In the genomic region with DNA sequence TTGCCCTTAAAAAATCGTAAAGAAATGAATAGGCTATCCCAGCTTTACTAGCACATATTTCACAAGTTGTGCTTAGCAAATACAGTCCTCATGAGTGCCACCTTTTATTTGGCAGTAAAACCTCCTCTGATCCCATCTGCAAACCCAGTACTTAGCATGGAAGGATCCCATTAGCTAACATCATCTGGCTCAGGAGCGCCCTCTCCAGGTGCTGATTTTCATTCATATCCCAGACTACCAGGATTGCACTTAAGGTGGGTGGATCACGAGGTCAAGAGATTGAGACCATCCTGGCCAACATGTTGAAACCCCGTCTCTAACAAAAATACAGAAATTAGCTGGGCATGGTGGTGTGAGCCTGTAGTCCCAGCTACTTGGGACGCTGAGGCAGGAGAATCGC, we compare ENCODE assay signal across 13 cellular contexts.
DNase-seq lines count a peak whose midpoint lies in the region; ATAC-seq, FAIRE-seq and TF ChIP-seq lines count a peak whose summit lies in the region.
"Had no signal": no experiment of that assay in that cellular context is flagged by ENCODE, and none has a peak within 500 bp of the region (broad histone marks: within the 10 kb centered on the region; RNA-seq: fewer than 3 reads in every experiment).

No MANE protein-coding gene starts in this region.

- POLR2A ChIA-PET in H1 (lab: Charles Lee; ENCODE audit: partially characterized antibody): no interaction called here

- TF ChIP-seq EP300 in H1 (IDR thresholded peaks at IDR 0.05; ENCODE audit: borderline replicate concordance in 1 of 2, low read depth in 2 of 2, low read length in 2 of 2): no peak

- no peak overlapping the region for H3K27ac ChIP-seq in H1 (ENCODE audit: low read depth, low read length)
- H3K27ac ChIP-seq in vagina: no peak overlapping the region
- H3K27ac ChIP-seq: body of pancreas had no signal

- no peaks in the 10 kb centered on the region for H4K20me1 ChIP-seq in H1 (replicated peaks in 1 of 2; ENCODE audit: control insufficient read depth in 1 of 2, insufficient read depth in 2 of 2, low read length in 2 of 2)

- no peaks in the 10 kb centered on the region for H3K23me2 ChIP-seq in H1 (ENCODE audit: low read depth, low read length)

- intact Hi-C loops in vagina (cut with DNase I): no loop called here

- no peak overlapping the region for H3K56ac ChIP-seq in H1 (replicated peaks; ENCODE audit: insufficient read length, low read depth, low read length)

- DNase-seq in AML-193 (lab: John Stamatoyannopoulos, UW): peak; percentile 7 to 8
- DNase-seq in ELR (ENCODE audit: low read depth): peak; percentile 13
- peak; percentile 27 for DNase-seq in NAMALWA (ENCODE audit: low spot score)
- DNase-seq in H1 (ENCODE audit: low read depth in 1 of 2, low spot score in 2 of 2): peak in 1 of 2 experiments; percentile 89
- DNase-seq in vagina (ENCODE audit: extremely low spot score in 2 of 2): no peak
- DNase-seq: activated T-cell treated with anti-CD3 and anti-CD28 coated beads, Interleukin-2, amount 50 U/mL, for 24 hours; body of pancreas; immature natural killer cell; NCI-H1417; NK-92 treated with Interleukin-12 subunit alpha and Interleukin-12 subunit beta, amount 100 ng/mL, for 24 hours had no signal

- H3K36me3 ChIP-seq in H1 (ENCODE audit: control insufficient read depth in 2 of 4, insufficient read depth in 4 of 4, low read length in 3 of 4) (no peaks in the 10 kb centered on the region), vagina (no peaks in the 10 kb centered on the region)

- TF ChIP-seq POLR2A in H1 (IDR thresholded peaks at IDR 0.05; ENCODE audit: control extremely low read depth in 1 of 2, low read depth in 2 of 2, low read length in 2 of 2): no peak
- TF ChIP-seq POLR2A in vagina (IDR thresholded peaks at IDR 0.05): no peak

- TF ChIP-seq CTCF in H1 (IDR thresholded peaks at IDR 0.05; ENCODE audit: control extremely low read depth in 1 of 3, insufficient read depth in 1 of 3, low read depth in 1 of 3, low read length in 3 of 3): peak; percentile 32 to 69 (median 60)
- TF ChIP-seq CTCF in vagina (IDR thresholded peaks at IDR 0.05): no peak

- no peak overlapping the region for H2BK12ac ChIP-seq in H1 (ENCODE audit: low read depth, low read length)

- H3K9me3 ChIP-seq in H1 (ENCODE audit: insufficient read depth in 2 of 2, low read depth in 1 of 2, low read length in 1 of 2) (no peaks in the 10 kb centered on the region), vagina (no peaks in the 10 kb centered on the region)
- H3K9me3 ChIP-seq: body of pancreas had no signal

- no peak overlapping the region for H2AFZ ChIP-seq in H1 (ENCODE audit: low read length)

- no peak overlapping the region for H4K91ac ChIP-seq in H1 (replicated peaks; ENCODE audit: insufficient read length, low read length)

- peak; percentile 58 to 68; a peak in 3 of 4 replicates for TF ChIP-seq RAD21 in H1 (IDR thresholded peaks at IDR 0.05 in 1 of 2, conservative IDR thresholded peaks at IDR 0.05 in 1 of 2; ENCODE audit: low read depth in 2 of 2, low read length in 2 of 2)

- no peak overlapping the region for H3K14ac ChIP-seq in H1 (ENCODE audit: insufficient read length)

- no peak overlapping the region for H2BK120ac ChIP-seq in H1 (replicated peaks; ENCODE audit: low read depth, low read length)

- H4K5ac ChIP-seq in H1 (ENCODE audit: insufficient read length, low read depth, low read length): no peak overlapping the region

- H3K4me2 ChIP-seq in H1 (ENCODE audit: insufficient read depth in 1 of 2, low read depth in 2 of 2, low read length in 2 of 2): no peak overlapping the region

- H3K4ac ChIP-seq in H1 (replicated peaks; ENCODE audit: insufficient read length, low read depth, low read length): no peak overlapping the region

- no peak overlapping the region for H3K9ac ChIP-seq in H1 (replicated peaks in 1 of 4; ENCODE audit: extremely low read depth in 1 of 4, low read depth in 3 of 4, low read length in 3 of 4)

- no peak overlapping the region for H2BK20ac ChIP-seq in H1 (ENCODE audit: low read length)

- WGBS in H1 (ENCODE audit: extremely low coverage in 1 of 2, insufficient coverage in 1 of 2, insufficient read length in 1 of 2, insufficient replicate concordance in 2 of 2, low coverage in 1 of 2, low lambda C conversion rate in 2 of 2, missing lambda C conversion rate in 1 of 2), 2 experiments: 72% methylated on average over 6 of the region's 6 CpGs; no CpG with 5 or more reads in 1 of the 2 experiments

- peaks cover 3 to 15% (median 6%) of the 10 kb centered on the region in 4 experiments; a peak in 5 of 7 replicates for H3K4me1 ChIP-seq in H1 (replicated peaks in 1 of 4; ENCODE audit: control insufficient read depth in 3 of 4, insufficient read depth in 4 of 4, low read length in 3 of 4)
- H3K4me1 ChIP-seq in vagina: no peaks in the 10 kb centered on the region
- H3K4me1 ChIP-seq: body of pancreas had no signal

- no peak overlapping the region for H2AK5ac ChIP-seq in H1 (ENCODE audit: low read depth, low read length)

- H3K27me3 ChIP-seq in H1 (replicated peaks in 1 of 4; ENCODE audit: control insufficient read depth in 3 of 4, extremely low read depth in 1 of 4, insufficient read depth in 3 of 4, low read length in 3 of 4) (no peaks in the 10 kb centered on the region), vagina (no peaks in the 10 kb centered on the region)
- H3K27me3 ChIP-seq: body of pancreas had no signal

- no peaks in the 10 kb centered on the region for H3K79me2 ChIP-seq in H1 (ENCODE audit: control insufficient read depth in 1 of 2, insufficient read depth in 2 of 2, low read length in 2 of 2)

- H4K8ac ChIP-seq in H1 (ENCODE audit: extremely low read depth, insufficient read depth, low read length): no peak overlapping the region

- FAIRE-seq in H1 (lab: Jason Lieb, UNC): no peak

- CTCF ChIA-PET in H1 (lab: Charles Lee; ENCODE audit: partially characterized antibody): interaction anchor here (0.8 to 4.9 kb wide), 31 partner anchors 8 to 604 kb away, joined by 3 to 60 read pairs (median 5); no protein-coding TSS in a partner anchor

- no peak overlapping the region for H2BK5ac ChIP-seq in H1 (ENCODE audit: low read depth, low read length)

- ATAC-seq in GM21717 (IDR thresholded peaks at IDR 0.05; ENCODE audit: unreplicated experiment) (no peak), GM21528 (IDR thresholded peaks at IDR 0.05; ENCODE audit: low FRiP score, unreplicated experiment) (no peak), HG02610 (IDR thresholded peaks at IDR 0.05; ENCODE audit: unreplicated experiment) (no peak)
- ATAC-seq: body of pancreas had no signal

- H3K18ac ChIP-seq in H1 (ENCODE audit: extremely low read depth, low read length): no peak overlapping the region

- no peak overlapping the region for H3K4me3 ChIP-seq in H1 (ENCODE audit: extremely low read depth in 1 of 4, insufficient read depth in 2 of 4, low read depth in 3 of 4, low read length in 4 of 4)
- no peak overlapping the region for H3K4me3 ChIP-seq in vagina
- H3K4me3 ChIP-seq: body of pancreas had no signal

- no peak overlapping the region for H2BK15ac ChIP-seq in H1 (ENCODE audit: low read length)

- H3K23ac ChIP-seq in H1 (ENCODE audit: insufficient read length): no peak overlapping the region

- H3K79me1 ChIP-seq in H1 (ENCODE audit: low read depth, low read length): no peaks in the 10 kb centered on the region

TF ChIP-seq in H1, 55 proteins besides CTCF, POLR2A, EP300 and RAD21:
- no peak for TF ChIP-seq SRF (IDR thresholded peaks at IDR 0.05; ENCODE audit: low read depth, low read length)
- TF ChIP-seq SP2 (IDR thresholded peaks at IDR 0.05; ENCODE audit: low read length): no peak
- no peak for TF ChIP-seq CREB1 (IDR thresholded peaks at IDR 0.05)
- no peak for TF ChIP-seq ASH2L (IDR thresholded peaks at IDR 0.05; ENCODE audit: low read length)
- no peak for TF ChIP-seq GABPA (IDR thresholded peaks at IDR 0.05; ENCODE audit: borderline replicate concordance, insufficient read depth, low read length)
- TF ChIP-seq EZH2 (IDR thresholded peaks at IDR 0.05; ENCODE audit: low read depth, low read length, severe bottlenecking): no peak
- no peak for TF ChIP-seq POU5F1 (IDR thresholded peaks at IDR 0.05; ENCODE audit: low read depth, low read length)

Comparison
In these comparisons a context has a peak if more than half of its experiments do, and no peak if none do; other contexts are left out.
1. DNase-seq: peak in AML-193 (2 of 2), ELR (single experiment) and NAMALWA (single experiment); none in vagina (0 of 2).
2. CTCF ChIP-seq: peak in H1 (3 of 3); none in vagina (0 of 3).